ENCODE assay signal across 2 cellular contexts in the genomic region with DNA sequence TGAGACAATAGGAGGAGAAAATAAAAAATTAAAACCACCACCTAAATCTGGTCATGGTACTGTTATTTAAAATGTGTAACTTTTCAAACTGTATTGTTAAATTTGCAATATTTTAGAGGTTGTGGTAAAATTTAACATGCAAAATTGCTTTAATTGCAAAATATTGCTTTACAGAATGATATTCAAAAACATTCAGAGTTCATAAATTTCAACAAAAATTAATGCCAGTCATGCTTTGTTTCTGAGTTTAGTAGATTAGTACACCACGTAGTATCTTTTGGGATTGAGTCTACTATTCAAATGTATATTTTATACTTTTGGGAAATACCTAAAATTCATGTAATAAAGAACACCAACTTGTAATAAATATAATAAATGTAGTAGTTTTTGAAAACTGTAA.
A peak's percentile ranks its signal among the peaks of the same experiment; 100 is the strongest.
TF ChIP-seq lines count a peak whose summit lies in the region.

No MANE protein-coding gene starts in this region.

TF ChIP-seq in IMR-90, 13 proteins besides CTCF, POLR2A, EP300 and RAD21:
- TF ChIP-seq MAZ (IDR thresholded peaks at IDR 0.05; ENCODE audit: borderline replicate concordance, low read depth, low read length) = no peak
- TF ChIP-seq NFE2L2 (IDR thresholded peaks at IDR 0.05; ENCODE audit: low read depth, low read length) = 0 out of 2 replicates have a peak, but pooled peaks have one; percentile 23

TF ChIP-seq in K562, 482 proteins besides CTCF, POLR2A, EP300 and RAD21:
- TF ChIP-seq ZNF316 (IDR thresholded peaks at IDR 0.05) (peak; percentile 72), THRA (IDR thresholded peaks at IDR 0.05) (no peak), GABPB2 (CRISPR knock-in tag; conservative IDR thresholded peaks at IDR 0.05) (no peak), C11orf30 (IDR thresholded peaks at IDR 0.05; ENCODE audit: low read depth) (0 out of 2 replicates have a peak, but pooled peaks have one; percentile 22), SIRT6 (IDR thresholded peaks at IDR 0.05; ENCODE audit: low read depth, low read length) (no peak), TCF3 (CRISPR knock-in tag; IDR thresholded peaks at IDR 0.05) (no peak), SPI1 (IDR thresholded peaks at IDR 0.05; ENCODE audit: borderline replicate concordance, low read depth, low read length) (no peak), MAFG (tag; conservative IDR thresholded peaks at IDR 0.05) (peak; percentile 28; the same call in 1 of the 2 replicates)
